33 cellular contexts compared by ENCODE assay signal in genomic region chr7:128234475-128234874, GRCh38. TPM values are rescaled to one million over a fixed set of nuclear protein-coding genes. Genes with fewer than 3 reads are reported as not detected.
"Had no signal": no experiment of that assay in that cellular context is flagged by ENCODE, and none has a peak within 500 bp of the region (broad histone marks: within the 10 kb centered on the region; RNA-seq: fewer than 3 reads in every experiment).

No MANE protein-coding gene starts in this region.

- H3K9me3 ChIP-seq: gastrocnemius medialis had no signal

- H3K4me1 ChIP-seq: ascending aorta, breast epithelium, esophagus muscularis mucosa, gastrocnemius medialis had no signal

- H3K36me3 ChIP-seq: ascending aorta, breast epithelium, cardiac muscle cell, esophagus muscularis mucosa, gastrocnemius medialis had no signal

- H3K27ac ChIP-seq: ascending aorta, breast epithelium, cardiac muscle cell, coronary artery, dorsolateral prefrontal cortex, esophagus muscularis mucosa, foreskin keratinocyte, gastrocnemius medialis, VCaP had no signal

- H3K27me3 ChIP-seq: ascending aorta had no signal

- ATAC-seq: activated naive CD4-positive, alpha-beta T cell treated with anti-CD3 and anti-CD28 coated beads, Interleukin-2, amount 50 U/mL, for 72 hours; activated T-cell treated with anti-CD3 and anti-CD28 coated beads, Interleukin-2, amount 50 U/mL, for 72 hours; foreskin keratinocyte; gastrocnemius medialis had no signal

- DNase-seq: activated CD4-positive, alpha-beta memory T cell treated with anti-CD3 and anti-CD28 coated beads, Interleukin-2, amount 10 ng/mL, durations not matched to agents 7 days and 5 days; activated CD4-positive, alpha-beta T cell treated with anti-CD3 and anti-CD28 coated beads for 1 hour; activated CD4-positive, alpha-beta T cell treated with anti-CD3 and anti-CD28 coated beads for 4 hours; activated CD4-positive, alpha-beta T cell treated with anti-CD3 and anti-CD28 coated beads, Interleukin-2, amount 10 ng/mL, durations not matched to agents 7 days and 5 days; activated CD4-positive, alpha-beta T cell treated with anti-CD3 and anti-CD28 coated beads, Interleukin-2, amount 50 U/mL, for 4 hours; activated CD8-positive, alpha-beta memory T cell treated with anti-CD3 and anti-CD28 coated beads, Interleukin-2, amount 50 U/mL, for 48 hours; activated gamma-delta T cell; activated naive CD4-positive, alpha-beta T cell; activated naive CD4-positive, alpha-beta T cell treated with anti-CD3 and anti-CD28 coated beads, Interleukin-2, amount 10 ng/mL, durations not matched to agents 7 days and 5 days; activated naive CD8-positive, alpha-beta T cell treated with anti-CD3 and anti-CD28 coated beads, Interleukin-2, amount 10 ng/mL, durations not matched to agents 7 days and 5 days; activated T-cell treated with anti-CD3 and anti-CD28 coated beads for 4 hours; activated T-cell treated with anti-CD3 and anti-CD28 coated beads, Interleukin-2, amount 50 U/mL, for 24 hours; activated T-cell treated with anti-CD3 and anti-CD28 coated beads, Interleukin-2, amount 50 U/mL, for 72 hours; central memory CD4-positive, alpha-beta T cell; cerebellar nuclear complex; dorsolateral prefrontal cortex; effector memory CD4-positive, alpha-beta T cell; erythroblast; foreskin keratinocyte; gastrocnemius medialis; T-helper 2 cell had no signal

- H3K27ac Mint-ChIP-seq: activated CD4-positive, alpha-beta memory T cell treated with anti-CD3 and anti-CD28 coated beads, Interleukin-2, amount 10 ng/mL, durations not matched to agents 7 days and 5 days; activated CD4-positive, alpha-beta T cell treated with anti-CD3 and anti-CD28 coated beads, Interleukin-2, amount 10 ng/mL, durations not matched to agents 7 days and 5 days; activated naive CD4-positive, alpha-beta T cell treated with anti-CD3 and anti-CD28 coated beads, Interleukin-2, amount 10 ng/mL, durations not matched to agents 7 days and 5 days; activated naive CD4-positive, alpha-beta T cell treated with anti-CD3 and anti-CD28 coated beads, Interleukin-2, amount 50 U/mL, for 72 hours; activated naive CD8-positive, alpha-beta T cell treated with anti-CD3 and anti-CD28 coated beads, Interleukin-2, amount 10 ng/mL, durations not matched to agents 7 days and 5 days; activated T-cell treated with anti-CD3 and anti-CD28 coated beads, Interleukin-2, amount 50 U/mL, for 24 hours; activated T-cell treated with anti-CD3 and anti-CD28 coated beads, Interleukin-2, amount 50 U/mL, for 72 hours; brain; dendritic cell treated with granulocyte-macrophage colony-stimulating factor and Interleukin-4, amounts not matched to agents 40 ng/mL and 50 ng/mL, for 4 days; WTC11 had no signal

- H3K4me3 ChIP-seq: ascending aorta, breast epithelium, cardiac muscle cell, coronary artery, dorsolateral prefrontal cortex, esophagus muscularis mucosa, gastrocnemius medialis had no signal

- H3K4me3 Mint-ChIP-seq: activated CD4-positive, alpha-beta memory T cell treated with anti-CD3 and anti-CD28 coated beads, Interleukin-2, amount 10 ng/mL, durations not matched to agents 7 days and 5 days; activated CD4-positive, alpha-beta T cell treated with anti-CD3 and anti-CD28 coated beads, Interleukin-2, amount 10 ng/mL, durations not matched to agents 7 days and 5 days; activated naive CD4-positive, alpha-beta T cell treated with anti-CD3 and anti-CD28 coated beads, Interleukin-2, amount 10 ng/mL, durations not matched to agents 7 days and 5 days; activated naive CD8-positive, alpha-beta T cell treated with anti-CD3 and anti-CD28 coated beads, Interleukin-2, amount 10 ng/mL, durations not matched to agents 7 days and 5 days; activated T-cell treated with anti-CD3 and anti-CD28 coated beads, Interleukin-2, amount 50 U/mL, for 24 hours; activated T-cell treated with anti-CD3 and anti-CD28 coated beads, Interleukin-2, amount 50 U/mL, for 72 hours; brain; dendritic cell treated with granulocyte-macrophage colony-stimulating factor and Interleukin-4, amounts not matched to agents 40 ng/mL and 50 ng/mL, for 4 days; WTC11 had no signal

- H3K27me3 Mint-ChIP-seq: dendritic cell treated with granulocyte-macrophage colony-stimulating factor and Interleukin-4, amounts not matched to agents 40 ng/mL and 50 ng/mL, for 4 days had no signal

RNA-seq across cellular contexts. Expression of gene LEP, which starts 6.6 kb away (rescaled TPM):
- total RNA-seq: activated CD4-positive, alpha-beta memory T cell treated with anti-CD3 and anti-CD28 coated beads, Interleukin-2, amount 10 ng/mL, durations not matched to agents 7 days and 5 days; activated CD4-positive, alpha-beta T cell treated with anti-CD3 and anti-CD28 coated beads, Interleukin-2, amount 10 ng/mL, durations not matched to agents 7 days and 5 days; activated naive CD4-positive, alpha-beta T cell treated with anti-CD3 and anti-CD28 coated beads, Interleukin-2, amount 50 U/mL, for 72 hours; activated naive CD8-positive, alpha-beta T cell treated with anti-CD3 and anti-CD28 coated beads, Interleukin-2, amount 10 ng/mL, durations not matched to agents 7 days and 5 days; activated T-cell treated with anti-CD3 and anti-CD28 coated beads, Interleukin-2, amount 50 U/mL, for 72 hours; ascending aorta; cardiac muscle cell; esophagus muscularis mucosa; foreskin keratinocyte; glomerular endothelial cell; T-helper 1 cell treated with Interleukin-12 subunit alpha and Interleukin-12 subunit beta and Interleukin-4 antibody, amounts not matched to agents 30 ng/mL and 1 ng/mL, for 36 hours; WTC11 had no signal
- polyA plus RNA-seq: cardiac muscle cell, foreskin keratinocyte had no signal
